12 cellular contexts compared by ENCODE assay signal in genomic region chr2:45469314-45470099, GRCh38.
A peak's percentile ranks its signal among the peaks of the same experiment; 100 is the strongest.
DNase-seq lines count a peak whose midpoint lies in the region; ATAC-seq and TF ChIP-seq lines count a peak whose summit lies in the region.
"Had no signal": no experiment of that assay in that cellular context is flagged by ENCODE, and none has a peak within 500 bp of the region (broad histone marks: within the 10 kb centered on the region; RNA-seq: fewer than 3 reads in every experiment).

No MANE protein-coding gene starts in this region.

- no peaks in the 10 kb centered on the region for H3K27me3 Mint-ChIP-seq in MCF 10A (ENCODE audit: insufficient read depth, unreplicated experiment)
- H3K27me3 Mint-ChIP-seq in activated CD4-positive, alpha-beta memory T cell treated with anti-CD3 and anti-CD28 coated beads, Interleukin-2, amount 10 ng/mL, durations not matched to agents 7 days and 5 days: no peaks in the 10 kb centered on the region

- no peaks in the 10 kb centered on the region for H3K9me3 ChIP-seq in breast epithelium
- H3K9me3 ChIP-seq in aorta (ENCODE audit: control insufficient read depth, low read length): no peaks in the 10 kb centered on the region
- H3K9me3 ChIP-seq: transverse colon had no signal

- H3K4me1 ChIP-seq in breast epithelium: peaks cover 0 to 4% of the 10 kb centered on the region in 2 donors
- peaks cover 0 to 1% of the 10 kb centered on the region in 2 donors for H3K4me1 ChIP-seq in aorta (ENCODE audit: control insufficient read depth in 1 of 2, insufficient read depth in 2 of 2, low read length in 2 of 2)
- H3K4me1 ChIP-seq: foreskin keratinocyte had no signal

- H3K9me3 Mint-ChIP-seq in MCF 10A (ENCODE audit: unreplicated experiment): no peaks in the 10 kb centered on the region
- H3K9me3 Mint-ChIP-seq in activated CD4-positive, alpha-beta memory T cell treated with anti-CD3 and anti-CD28 coated beads, Interleukin-2, amount 10 ng/mL, durations not matched to agents 7 days and 5 days: no peaks in the 10 kb centered on the region

- TF ChIP-seq CTCF in MCF 10A (IDR thresholded peaks at IDR 0.05; ENCODE audit: unreplicated experiment) (no peak), breast epithelium (IDR thresholded peaks at IDR 0.05) (no peak), fibroblast of villous mesenchyme (IDR thresholded peaks at IDR 0.05; ENCODE audit: insufficient read depth, low read depth, low read length) (no peak)

- H3K27ac ChIP-seq in breast epithelium (peak overlapping the region in 1 of 2 donors; percentile 46), aorta (ENCODE audit: low read depth in 1 of 2, low read length in 2 of 2) (no peak overlapping the region)
- H3K27ac ChIP-seq: foreskin keratinocyte, transverse colon had no signal

- ATAC-seq in aorta (ENCODE audit: low FRiP score): peak; percentile 74
- ATAC-seq: foreskin keratinocyte had no signal

- DNase-seq in MCF 10A (ENCODE audit: unreplicated experiment) (peak; percentile 82), breast epithelium (ENCODE audit: low spot score in 2 of 2) (no peak), NCI-H345 (lab: John Stamatoyannopoulos, UW) (peak; percentile 80), fibroblast of villous mesenchyme (ENCODE audit: low read depth) (peak; percentile 21), aorta (no peak), C1 segment of cervical spinal cord (lab: John Stamatoyannopoulos, UW) (no peak), GM19240 (ENCODE audit: insufficient read length, low spot score) (no peak)
- DNase-seq in activated CD4-positive, alpha-beta memory T cell treated with anti-CD3 and anti-CD28 coated beads, Interleukin-2, amount 10 ng/mL, durations not matched to agents 7 days and 5 days: no peak
- DNase-seq: activated naive CD4-positive, alpha-beta T cell treated with anti-CD3 and anti-CD28 coated beads, Interleukin-2, amount 50 U/mL, for 16 hours; foreskin keratinocyte; stimulated activated CD4-positive, alpha-beta T cell treated with anti-CD3 and anti-CD28 coated beads, Interleukin-1b, Interleukin-23, amount 100 ng/mL, for 48 hours; transverse colon had no signal

- intact Hi-C loops in MCF 10A (cut with micrococcal nuclease): no loop called here
- intact Hi-C loops in breast epithelium (cut with DNase I; ENCODE audit: low total_unique reads): no loop called here
- intact Hi-C loops in aorta (cut with DNase I): no loop called here

- H3K27me3 ChIP-seq in breast epithelium (no peaks in the 10 kb centered on the region), aorta (ENCODE audit: control insufficient read depth in 1 of 2, insufficient read depth in 2 of 2, low read length in 1 of 2) (no peaks in the 10 kb centered on the region)
- H3K27me3 ChIP-seq: foreskin keratinocyte, transverse colon had no signal

- H3K36me3 ChIP-seq in breast epithelium: no peaks in the 10 kb centered on the region
- H3K36me3 ChIP-seq in aorta (ENCODE audit: control insufficient read depth in 1 of 2, insufficient read depth in 2 of 2, low read length in 1 of 2): no peaks in the 10 kb centered on the region
- H3K36me3 ChIP-seq: transverse colon had no signal

- CTCF ChIA-PET in MCF 10A (lab: Yijun Ruan, JAX): no interaction called here
- CTCF ChIA-PET in activated CD4-positive, alpha-beta memory T cell treated with anti-CD3 and anti-CD28 coated beads, Interleukin-2, amount 10 ng/mL, durations not matched to agents 7 days and 5 days (lab: Charles Lee): no interaction called here

- peaks cover 11% of the 10 kb centered on the region for H3K4me1 Mint-ChIP-seq in MCF 10A (ENCODE audit: insufficient read depth, unreplicated experiment)
- no peaks in the 10 kb centered on the region for H3K4me1 Mint-ChIP-seq in activated CD4-positive, alpha-beta memory T cell treated with anti-CD3 and anti-CD28 coated beads, Interleukin-2, amount 10 ng/mL, durations not matched to agents 7 days and 5 days

- POLR2A ChIA-PET in MCF 10A (lab: Yijun Ruan, JAX): interaction anchor here (0.8 kb wide), 1 partner anchor 296 kb away, joined by 4 read pairs; no protein-coding TSS in a partner anchor
- POLR2A ChIA-PET in activated CD4-positive, alpha-beta memory T cell treated with anti-CD3 and anti-CD28 coated beads, Interleukin-2, amount 10 ng/mL, durations not matched to agents 7 days and 5 days (lab: Charles Lee): no interaction called here

- BruUV-seq in MCF 10A (replicated peaks; lab: Mats Ljungman, UMichigan): no TSS peak

- no peak for TF ChIP-seq POLR2A in breast epithelium (IDR thresholded peaks at IDR 0.05)

- H3K4me3 Mint-ChIP-seq in MCF 10A (ENCODE audit: unreplicated experiment): no peak overlapping the region
- H3K4me3 Mint-ChIP-seq in activated CD4-positive, alpha-beta memory T cell treated with anti-CD3 and anti-CD28 coated beads, Interleukin-2, amount 10 ng/mL, durations not matched to agents 7 days and 5 days: no peak overlapping the region

- no peak overlapping the region for H3K4me3 ChIP-seq in breast epithelium
- H3K4me3 ChIP-seq in fibroblast of villous mesenchyme (ENCODE audit: low read depth, low read length): no peak overlapping the region
- H3K4me3 ChIP-seq in aorta (ENCODE audit: low read length in 2 of 2): no peak overlapping the region
- H3K4me3 ChIP-seq: transverse colon had no signal

- 32 to 36% methylated on average over 2 of the region's 2 CpGs for WGBS in aorta, 2 donors

- H3K27ac Mint-ChIP-seq in MCF 10A (ENCODE audit: low read depth, unreplicated experiment): peak overlapping the region; percentile 75
- no peak overlapping the region for H3K27ac Mint-ChIP-seq in activated CD4-positive, alpha-beta memory T cell treated with anti-CD3 and anti-CD28 coated beads, Interleukin-2, amount 10 ng/mL, durations not matched to agents 7 days and 5 days

- H3K36me3 Mint-ChIP-seq in MCF 10A (ENCODE audit: insufficient read depth, unreplicated experiment): no peaks in the 10 kb centered on the region
- peaks cover 4% of the 10 kb centered on the region for H3K36me3 Mint-ChIP-seq in activated CD4-positive, alpha-beta memory T cell treated with anti-CD3 and anti-CD28 coated beads, Interleukin-2, amount 10 ng/mL, durations not matched to agents 7 days and 5 days (ENCODE audit: low read depth)

Comparison
In these comparisons a context has a peak if more than half of its experiments do, and no peak if none do; other contexts are left out.
1. DNase-seq: peak in MCF 10A (single experiment), NCI-H345 (single experiment) and fibroblast of villous mesenchyme (single experiment); none in breast epithelium (0 of 2), aorta (0 of 2), C1 segment of cervical spinal cord (0 of 14), GM19240 (single experiment) and activated CD4-positive, alpha-beta memory T cell treated with anti-CD3 and anti-CD28 coated beads, Interleukin-2, amount 10 ng/mL, durations not matched to agents 7 days and 5 days (single experiment).